8 cellular contexts compared by ENCODE assay signal in the genomic region with DNA sequence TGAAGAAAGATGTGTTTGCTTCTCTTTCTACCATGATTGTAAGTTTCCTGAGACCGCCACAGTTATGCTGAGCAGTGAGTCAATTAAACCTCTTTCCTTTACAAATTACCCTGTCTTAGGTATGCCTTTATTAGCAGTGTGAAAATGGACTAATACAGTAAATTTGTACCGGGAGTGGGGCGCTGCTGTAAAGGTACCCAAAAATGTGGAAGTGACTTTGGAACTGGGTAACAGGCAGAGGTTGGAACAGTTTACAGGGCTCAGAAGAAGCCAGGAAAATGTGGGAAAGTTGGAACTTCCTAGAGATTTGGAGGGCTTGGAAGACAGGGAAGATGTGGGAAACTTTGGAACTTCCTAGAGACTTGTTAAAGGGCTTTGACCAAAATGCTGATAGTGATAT.
"Had no signal": no experiment of that assay in that cellular context is flagged by ENCODE, and none has a peak within 500 bp of the region (broad histone marks: within the 10 kb centered on the region; RNA-seq: fewer than 3 reads in every experiment).

No MANE protein-coding gene starts in this region.

- ATAC-seq: GM12878 had no signal

- DNase-seq: GDM1, GF-D8 had no signal

- H3K4me3 ChIP-seq: GM12878 had no signal

- FAIRE-seq: G401.6, GM12878, GM12891, GM12892, GM18507, GM19239 had no signal
